1 cellular context compared by ENCODE assay signal in the genomic region with DNA sequence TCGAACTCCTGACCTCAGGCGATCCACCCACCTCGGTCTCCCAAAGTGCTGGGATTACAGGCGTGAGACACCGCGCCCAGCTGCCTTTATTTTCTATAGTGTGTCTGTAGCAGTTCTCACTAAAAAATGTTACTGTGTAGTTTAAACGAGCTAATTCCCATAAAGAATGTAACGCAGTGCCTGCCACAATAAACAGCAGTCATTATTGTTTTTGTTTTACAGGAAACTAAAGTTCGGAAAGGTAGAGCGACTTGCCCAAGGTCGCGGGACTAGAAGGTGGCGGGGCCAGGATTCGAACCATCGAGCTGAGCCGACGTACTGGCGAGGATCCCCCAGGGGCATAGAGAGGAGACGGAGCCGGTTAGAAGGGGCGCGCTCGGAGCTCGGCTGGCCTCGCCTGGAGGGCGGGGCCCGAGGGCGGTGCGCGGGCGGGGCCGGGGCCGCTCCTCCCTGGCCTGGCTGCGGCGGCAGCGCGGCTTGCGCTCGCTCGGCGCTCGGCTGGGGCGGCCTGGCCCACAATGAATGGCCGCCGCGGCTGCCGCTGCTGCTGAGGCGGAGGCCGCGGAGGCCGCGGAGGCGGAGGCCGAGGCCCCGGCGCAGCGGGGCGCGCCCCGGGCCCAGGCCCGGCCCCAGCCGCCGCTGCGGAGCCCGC.
TF ChIP-seq lines count a peak whose summit lies in the region.

A gene (plus strand): TSS at position 493 of the 652 bp plus-strand sequence. CDS start 16,944 bp downstream, outside the sequence.

TF ChIP-seq in GM12878, 131 proteins besides CTCF, POLR2A, EP300 and RAD21 (continued from another document and continues in another):
- TF ChIP-seq, protein P1, sequence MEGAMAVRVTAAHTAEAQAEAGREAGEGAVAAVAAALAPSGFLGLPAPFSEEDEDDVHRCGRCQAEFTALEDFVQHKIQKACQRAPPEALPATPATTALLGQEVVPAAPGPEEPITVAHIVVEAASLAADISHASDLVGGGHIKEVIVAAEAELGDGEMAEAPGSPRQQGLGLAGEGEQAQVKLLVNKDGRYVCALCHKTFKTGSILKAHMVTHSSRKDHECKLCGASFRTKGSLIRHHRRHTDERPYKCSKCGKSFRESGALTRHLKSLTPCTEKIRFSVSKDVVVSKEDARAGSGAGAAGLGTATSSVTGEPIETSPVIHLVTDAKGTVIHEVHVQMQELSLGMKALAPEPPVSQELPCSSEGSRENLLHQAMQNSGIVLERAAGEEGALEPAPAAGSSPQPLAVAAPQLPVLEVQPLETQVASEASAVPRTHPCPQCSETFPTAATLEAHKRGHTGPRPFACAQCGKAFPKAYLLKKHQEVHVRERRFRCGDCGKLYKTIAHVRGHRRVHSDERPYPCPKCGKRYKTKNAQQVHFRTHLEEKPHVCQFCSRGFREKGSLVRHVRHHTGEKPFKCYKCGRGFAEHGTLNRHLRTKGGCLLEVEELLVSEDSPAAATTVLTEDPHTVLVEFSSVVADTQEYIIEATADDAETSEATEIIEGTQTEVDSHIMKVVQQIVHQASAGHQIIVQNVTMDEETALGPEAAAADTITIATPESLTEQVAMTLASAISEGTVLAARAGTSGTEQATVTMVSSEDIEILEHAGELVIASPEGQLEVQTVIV (IDR thresholded peaks at IDR 0.05; ENCODE audit: borderline replicate concordance, partially characterized antibody) = no peak
- no peak for TF ChIP-seq ZZZ3 (IDR thresholded peaks at IDR 0.05; ENCODE audit: control insufficient read depth, insufficient read length, low read depth)
- no peak for TF ChIP-seq TCF3 (IDR thresholded peaks at IDR 0.05; ENCODE audit: borderline replicate concordance, insufficient read depth, low read depth, low read length)
- TF ChIP-seq, protein P2, sequence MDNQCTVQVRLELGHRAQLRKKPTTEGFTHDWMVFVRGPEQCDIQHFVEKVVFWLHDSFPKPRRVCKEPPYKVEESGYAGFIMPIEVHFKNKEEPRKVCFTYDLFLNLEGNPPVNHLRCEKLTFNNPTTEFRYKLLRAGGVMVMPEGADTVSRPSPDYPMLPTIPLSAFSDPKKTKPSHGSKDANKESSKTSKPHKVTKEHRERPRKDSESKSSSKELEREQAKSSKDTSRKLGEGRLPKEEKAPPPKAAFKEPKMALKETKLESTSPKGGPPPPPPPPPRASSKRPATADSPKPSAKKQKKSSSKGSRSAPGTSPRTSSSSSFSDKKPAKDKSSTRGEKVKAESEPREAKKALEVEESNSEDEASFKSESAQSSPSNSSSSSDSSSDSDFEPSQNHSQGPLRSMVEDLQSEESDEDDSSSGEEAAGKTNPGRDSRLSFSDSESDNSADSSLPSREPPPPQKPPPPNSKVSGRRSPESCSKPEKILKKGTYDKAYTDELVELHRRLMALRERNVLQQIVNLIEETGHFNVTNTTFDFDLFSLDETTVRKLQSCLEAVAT (IDR thresholded peaks at IDR 0.05) = peak; percentile 99
- TF ChIP-seq, protein P3, sequence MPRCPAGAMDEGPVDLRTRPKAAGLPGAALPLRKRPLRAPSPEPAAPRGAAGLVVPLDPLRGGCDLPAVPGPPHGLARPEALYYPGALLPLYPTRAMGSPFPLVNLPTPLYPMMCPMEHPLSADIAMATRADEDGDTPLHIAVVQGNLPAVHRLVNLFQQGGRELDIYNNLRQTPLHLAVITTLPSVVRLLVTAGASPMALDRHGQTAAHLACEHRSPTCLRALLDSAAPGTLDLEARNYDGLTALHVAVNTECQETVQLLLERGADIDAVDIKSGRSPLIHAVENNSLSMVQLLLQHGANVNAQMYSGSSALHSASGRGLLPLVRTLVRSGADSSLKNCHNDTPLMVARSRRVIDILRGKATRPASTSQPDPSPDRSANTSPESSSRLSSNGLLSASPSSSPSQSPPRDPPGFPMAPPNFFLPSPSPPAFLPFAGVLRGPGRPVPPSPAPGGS (IDR thresholded peaks at IDR 0.05; ENCODE audit: borderline replicate concordance, insufficient read depth, low read depth, low read length, poor library complexity, severe bottlenecking) = no peak
- TF ChIP-seq NBN (IDR thresholded peaks at IDR 0.05) = 0 out of 2 replicates have a peak, but pooled peaks have one; percentile 51
- no peak for TF ChIP-seq MYB (IDR thresholded peaks at IDR 0.05; ENCODE audit: borderline replicate concordance, low read depth, low read length)
- no peak for TF ChIP-seq KAT2A (conservative IDR thresholded peaks at IDR 0.05; ENCODE audit: control insufficient read depth, low read depth, low read length)
- TF ChIP-seq EZH2 (IDR thresholded peaks at IDR 0.05; ENCODE audit: borderline replicate concordance, control insufficient read depth, low read depth, low read length) = no peak
- peak; percentile 62 for TF ChIP-seq HCFC1 (IDR thresholded peaks at IDR 0.05; ENCODE audit: low read length)
- TF ChIP-seq ESRRA (IDR thresholded peaks at IDR 0.05; ENCODE audit: low read length) = no peak
- TF ChIP-seq, protein P4, sequence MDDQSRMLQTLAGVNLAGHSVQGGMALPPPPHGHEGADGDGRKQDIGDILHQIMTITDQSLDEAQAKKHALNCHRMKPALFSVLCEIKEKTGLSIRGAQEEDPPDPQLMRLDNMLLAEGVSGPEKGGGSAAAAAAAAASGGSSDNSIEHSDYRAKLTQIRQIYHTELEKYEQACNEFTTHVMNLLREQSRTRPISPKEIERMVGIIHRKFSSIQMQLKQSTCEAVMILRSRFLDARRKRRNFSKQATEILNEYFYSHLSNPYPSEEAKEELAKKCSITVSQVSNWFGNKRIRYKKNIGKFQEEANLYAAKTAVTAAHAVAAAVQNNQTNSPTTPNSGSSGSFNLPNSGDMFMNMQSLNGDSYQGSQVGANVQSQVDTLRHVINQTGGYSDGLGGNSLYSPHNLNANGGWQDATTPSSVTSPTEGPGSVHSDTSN (IDR thresholded peaks at IDR 0.05; ENCODE audit: insufficient replicate concordance, low read depth, low read length) = no peak
- no peak for TF ChIP-seq ETV6 (conservative IDR thresholded peaks at IDR 0.05 in 1 of 2, IDR thresholded peaks at IDR 0.05 in 1 of 2; ENCODE audit: borderline replicate concordance in 1 of 2, low read depth in 1 of 2)
- TF ChIP-seq, protein P5, sequence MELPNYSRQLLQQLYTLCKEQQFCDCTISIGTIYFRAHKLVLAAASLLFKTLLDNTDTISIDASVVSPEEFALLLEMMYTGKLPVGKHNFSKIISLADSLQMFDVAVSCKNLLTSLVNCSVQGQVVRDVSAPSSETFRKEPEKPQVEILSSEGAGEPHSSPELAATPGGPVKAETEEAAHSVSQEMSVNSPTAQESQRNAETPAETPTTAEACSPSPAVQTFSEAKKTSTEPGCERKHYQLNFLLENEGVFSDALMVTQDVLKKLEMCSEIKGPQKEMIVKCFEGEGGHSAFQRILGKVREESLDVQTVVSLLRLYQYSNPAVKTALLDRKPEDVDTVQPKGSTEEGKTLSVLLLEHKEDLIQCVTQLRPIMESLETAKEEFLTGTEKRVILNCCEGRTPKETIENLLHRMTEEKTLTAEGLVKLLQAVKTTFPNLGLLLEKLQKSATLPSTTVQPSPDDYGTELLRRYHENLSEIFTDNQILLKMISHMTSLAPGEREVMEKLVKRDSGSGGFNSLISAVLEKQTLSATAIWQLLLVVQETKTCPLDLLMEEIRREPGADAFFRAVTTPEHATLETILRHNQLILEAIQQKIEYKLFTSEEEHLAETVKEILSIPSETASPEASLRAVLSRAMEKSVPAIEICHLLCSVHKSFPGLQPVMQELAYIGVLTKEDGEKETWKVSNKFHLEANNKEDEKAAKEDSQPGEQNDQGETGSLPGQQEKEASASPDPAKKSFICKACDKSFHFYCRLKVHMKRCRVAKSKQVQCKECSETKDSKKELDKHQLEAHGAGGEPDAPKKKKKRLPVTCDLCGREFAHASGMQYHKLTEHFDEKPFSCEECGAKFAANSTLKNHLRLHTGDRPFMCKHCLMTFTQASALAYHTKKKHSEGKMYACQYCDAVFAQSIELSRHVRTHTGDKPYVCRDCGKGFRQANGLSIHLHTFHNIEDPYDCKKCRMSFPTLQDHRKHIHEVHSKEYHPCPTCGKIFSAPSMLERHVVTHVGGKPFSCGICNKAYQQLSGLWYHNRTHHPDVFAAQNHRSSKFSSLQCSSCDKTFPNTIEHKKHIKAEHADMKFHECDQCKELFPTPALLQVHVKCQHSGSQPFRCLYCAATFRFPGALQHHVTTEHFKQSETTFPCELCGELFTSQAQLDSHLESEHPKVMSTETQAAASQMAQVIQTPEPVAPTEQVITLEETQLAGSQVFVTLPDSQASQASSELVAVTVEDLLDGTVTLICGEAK (IDR thresholded peaks at IDR 0.05; ENCODE audit: borderline replicate concordance) = no peak; the same call in 1 of the 2 replicates
- no peak for TF ChIP-seq RCOR1 (conservative IDR thresholded peaks at IDR 0.05; ENCODE audit: low read depth, low read length)
- no peak for TF ChIP-seq BCL11A (IDR thresholded peaks at IDR 0.05; ENCODE audit: low read depth, low read length)
- no peak for TF ChIP-seq HDAC6 (IDR thresholded peaks at IDR 0.05; ENCODE audit: unreplicated experiment)
- no peak for TF ChIP-seq FOXM1 (IDR thresholded peaks at IDR 0.05; ENCODE audit: low read depth, low read length)
- no peak for TF ChIP-seq KLF5 (IDR thresholded peaks at IDR 0.05; ENCODE audit: partially characterized antibody)
- no peak for TF ChIP-seq RFX5 (IDR thresholded peaks at IDR 0.05; ENCODE audit: low read depth, low read length)
- no peak for TF ChIP-seq SREBF2 (IDR thresholded peaks at IDR 0.05; ENCODE audit: low read length)
- TF ChIP-seq CBFB (IDR thresholded peaks at IDR 0.05; ENCODE audit: low read depth) = no peak
- TF ChIP-seq GABPA (IDR thresholded peaks at IDR 0.05; ENCODE audit: low read depth) = no peak
- no peak for TF ChIP-seq GATAD2B (conservative IDR thresholded peaks at IDR 0.05; ENCODE audit: low read depth)
- TF ChIP-seq, protein P6, sequence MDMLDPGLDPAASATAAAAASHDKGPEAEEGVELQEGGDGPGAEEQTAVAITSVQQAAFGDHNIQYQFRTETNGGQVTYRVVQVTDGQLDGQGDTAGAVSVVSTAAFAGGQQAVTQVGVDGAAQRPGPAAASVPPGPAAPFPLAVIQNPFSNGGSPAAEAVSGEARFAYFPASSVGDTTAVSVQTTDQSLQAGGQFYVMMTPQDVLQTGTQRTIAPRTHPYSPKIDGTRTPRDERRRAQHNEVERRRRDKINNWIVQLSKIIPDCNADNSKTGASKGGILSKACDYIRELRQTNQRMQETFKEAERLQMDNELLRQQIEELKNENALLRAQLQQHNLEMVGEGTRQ (IDR thresholded peaks at IDR 0.05; ENCODE audit: borderline replicate concordance, low read depth, low read length) = no peak
- no peak for TF ChIP-seq SUZ12 (IDR thresholded peaks at IDR 0.05; ENCODE audit: unreplicated experiment)
- no peak for TF ChIP-seq CREB1 (IDR thresholded peaks at IDR 0.05; ENCODE audit: low read depth)
- peak; percentile 44 for TF ChIP-seq RUNX3 (IDR thresholded peaks at IDR 0.05; ENCODE audit: low read length)
- TF ChIP-seq MXI1 (IDR thresholded peaks at IDR 0.05; ENCODE audit: low read depth, low read length) = no peak
- TF ChIP-seq, protein P7, sequence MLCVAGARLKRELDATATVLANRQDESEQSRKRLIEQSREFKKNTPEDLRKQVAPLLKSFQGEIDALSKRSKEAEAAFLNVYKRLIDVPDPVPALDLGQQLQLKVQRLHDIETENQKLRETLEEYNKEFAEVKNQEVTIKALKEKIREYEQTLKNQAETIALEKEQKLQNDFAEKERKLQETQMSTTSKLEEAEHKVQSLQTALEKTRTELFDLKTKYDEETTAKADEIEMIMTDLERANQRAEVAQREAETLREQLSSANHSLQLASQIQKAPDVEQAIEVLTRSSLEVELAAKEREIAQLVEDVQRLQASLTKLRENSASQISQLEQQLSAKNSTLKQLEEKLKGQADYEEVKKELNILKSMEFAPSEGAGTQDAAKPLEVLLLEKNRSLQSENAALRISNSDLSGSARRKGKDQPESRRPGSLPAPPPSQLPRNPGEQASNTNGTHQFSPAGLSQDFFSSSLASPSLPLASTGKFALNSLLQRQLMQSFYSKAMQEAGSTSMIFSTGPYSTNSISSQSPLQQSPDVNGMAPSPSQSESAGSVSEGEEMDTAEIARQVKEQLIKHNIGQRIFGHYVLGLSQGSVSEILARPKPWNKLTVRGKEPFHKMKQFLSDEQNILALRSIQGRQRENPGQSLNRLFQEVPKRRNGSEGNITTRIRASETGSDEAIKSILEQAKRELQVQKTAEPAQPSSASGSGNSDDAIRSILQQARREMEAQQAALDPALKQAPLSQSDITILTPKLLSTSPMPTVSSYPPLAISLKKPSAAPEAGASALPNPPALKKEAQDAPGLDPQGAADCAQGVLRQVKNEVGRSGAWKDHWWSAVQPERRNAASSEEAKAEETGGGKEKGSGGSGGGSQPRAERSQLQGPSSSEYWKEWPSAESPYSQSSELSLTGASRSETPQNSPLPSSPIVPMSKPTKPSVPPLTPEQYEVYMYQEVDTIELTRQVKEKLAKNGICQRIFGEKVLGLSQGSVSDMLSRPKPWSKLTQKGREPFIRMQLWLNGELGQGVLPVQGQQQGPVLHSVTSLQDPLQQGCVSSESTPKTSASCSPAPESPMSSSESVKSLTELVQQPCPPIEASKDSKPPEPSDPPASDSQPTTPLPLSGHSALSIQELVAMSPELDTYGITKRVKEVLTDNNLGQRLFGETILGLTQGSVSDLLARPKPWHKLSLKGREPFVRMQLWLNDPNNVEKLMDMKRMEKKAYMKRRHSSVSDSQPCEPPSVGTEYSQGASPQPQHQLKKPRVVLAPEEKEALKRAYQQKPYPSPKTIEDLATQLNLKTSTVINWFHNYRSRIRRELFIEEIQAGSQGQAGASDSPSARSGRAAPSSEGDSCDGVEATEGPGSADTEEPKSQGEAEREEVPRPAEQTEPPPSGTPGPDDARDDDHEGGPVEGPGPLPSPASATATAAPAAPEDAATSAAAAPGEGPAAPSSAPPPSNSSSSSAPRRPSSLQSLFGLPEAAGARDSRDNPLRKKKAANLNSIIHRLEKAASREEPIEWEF (IDR thresholded peaks at IDR 0.05; ENCODE audit: insufficient replicate concordance, low read depth, low read length) = no peak
- TF ChIP-seq, protein P8, sequence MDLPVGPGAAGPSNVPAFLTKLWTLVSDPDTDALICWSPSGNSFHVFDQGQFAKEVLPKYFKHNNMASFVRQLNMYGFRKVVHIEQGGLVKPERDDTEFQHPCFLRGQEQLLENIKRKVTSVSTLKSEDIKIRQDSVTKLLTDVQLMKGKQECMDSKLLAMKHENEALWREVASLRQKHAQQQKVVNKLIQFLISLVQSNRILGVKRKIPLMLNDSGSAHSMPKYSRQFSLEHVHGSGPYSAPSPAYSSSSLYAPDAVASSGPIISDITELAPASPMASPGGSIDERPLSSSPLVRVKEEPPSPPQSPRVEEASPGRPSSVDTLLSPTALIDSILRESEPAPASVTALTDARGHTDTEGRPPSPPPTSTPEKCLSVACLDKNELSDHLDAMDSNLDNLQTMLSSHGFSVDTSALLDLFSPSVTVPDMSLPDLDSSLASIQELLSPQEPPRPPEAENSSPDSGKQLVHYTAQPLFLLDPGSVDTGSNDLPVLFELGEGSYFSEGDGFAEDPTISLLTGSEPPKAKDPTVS (IDR thresholded peaks at IDR 0.05; ENCODE audit: low read depth, low read length) = no peak
- TF ChIP-seq SPI1 (IDR thresholded peaks at IDR 0.05; ENCODE audit: borderline replicate concordance, insufficient read depth, low read depth, low read length) = no peak
- TF ChIP-seq, protein P9, sequence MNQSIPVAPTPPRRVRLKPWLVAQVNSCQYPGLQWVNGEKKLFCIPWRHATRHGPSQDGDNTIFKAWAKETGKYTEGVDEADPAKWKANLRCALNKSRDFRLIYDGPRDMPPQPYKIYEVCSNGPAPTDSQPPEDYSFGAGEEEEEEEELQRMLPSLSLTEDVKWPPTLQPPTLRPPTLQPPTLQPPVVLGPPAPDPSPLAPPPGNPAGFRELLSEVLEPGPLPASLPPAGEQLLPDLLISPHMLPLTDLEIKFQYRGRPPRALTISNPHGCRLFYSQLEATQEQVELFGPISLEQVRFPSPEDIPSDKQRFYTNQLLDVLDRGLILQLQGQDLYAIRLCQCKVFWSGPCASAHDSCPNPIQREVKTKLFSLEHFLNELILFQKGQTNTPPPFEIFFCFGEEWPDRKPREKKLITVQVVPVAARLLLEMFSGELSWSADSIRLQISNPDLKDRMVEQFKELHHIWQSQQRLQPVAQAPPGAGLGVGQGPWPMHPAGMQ (IDR thresholded peaks at IDR 0.05; ENCODE audit: borderline replicate concordance) = no peak
